8 cellular contexts compared by ENCODE assay signal in genomic region chr5:76601470-76601869, GRCh38. TPM values are rescaled to one million over a fixed set of nuclear protein-coding genes. Genes with fewer than 3 reads are reported as not detected.
DNase-seq lines count a peak whose midpoint lies in the region; ATAC-seq and TF ChIP-seq lines count a peak whose summit lies in the region.

No MANE protein-coding gene starts in this region.

- no peak overlapping the region for H3K4me3 Mint-ChIP-seq in activated CD4-positive, alpha-beta T cell treated with anti-CD3 and anti-CD28 coated beads, Interleukin-2, amount 10 ng/mL, durations not matched to agents 7 days and 5 days

- no peaks in the 10 kb centered on the region for H3K9me3 Mint-ChIP-seq in activated CD4-positive, alpha-beta T cell treated with anti-CD3 and anti-CD28 coated beads, Interleukin-2, amount 10 ng/mL, durations not matched to agents 7 days and 5 days

- CTCF ChIA-PET in activated CD4-positive, alpha-beta T cell treated with anti-CD3 and anti-CD28 coated beads, Interleukin-2, amount 10 ng/mL, durations not matched to agents 7 days and 5 days (lab: Charles Lee): interaction anchor here (0.7 to 4.2 kb wide), 5 partner anchors 10 to 173 kb away, joined by 3 to 25 read pairs (median 3); no protein-coding TSS in a partner anchor

- no peak overlapping the region for H3K27ac Mint-ChIP-seq in activated CD4-positive, alpha-beta T cell treated with anti-CD3 and anti-CD28 coated beads, Interleukin-2, amount 10 ng/mL, durations not matched to agents 7 days and 5 days

- in situ Hi-C loops in SK-MEL-5 (cut with HindIII; ENCODE audit: low pct_unique_long_range_greater_than_20kb, low sequenced_read_pairs): no loop called here

- peak; percentile 86 for TF ChIP-seq RAD21 in Ishikawa (IDR thresholded peaks at IDR 0.05; ENCODE audit: low read depth)

- ATAC-seq in HG02623 (IDR thresholded peaks at IDR 0.05; ENCODE audit: unreplicated experiment): no peak
- ATAC-seq in HG02678 (IDR thresholded peaks at IDR 0.05; ENCODE audit: unreplicated experiment): no peak

- DNase-seq in activated CD4-positive, alpha-beta T cell treated with anti-CD3 and anti-CD28 coated beads, Interleukin-2, amount 10 ng/mL, durations not matched to agents 7 days and 5 days: peak; percentile 46
- DNase-seq in activated CD4-positive, alpha-beta T cell treated with anti-CD3 and anti-CD28 coated beads for 1 hour: no peak
- peak; percentile 77 for DNase-seq in SK-MEL-5 (ENCODE audit: low read depth, low spot score)
- peak; percentile 64 to 73 for DNase-seq in erythroblast (lab: John Stamatoyannopoulos, UW)
- peak; percentile 29 for DNase-seq in mucosa of gallbladder (ENCODE audit: low spot score)

- no peak for TF ChIP-seq POLR2A in erythroblast (IDR thresholded peaks at IDR 0.05; ENCODE audit: low read length)

- H3K36me3 Mint-ChIP-seq in activated CD4-positive, alpha-beta T cell treated with anti-CD3 and anti-CD28 coated beads, Interleukin-2, amount 10 ng/mL, durations not matched to agents 7 days and 5 days (ENCODE audit: low read depth): peaks cover 55% of the 10 kb centered on the region

- no peak for TF ChIP-seq EP300 in Ishikawa (IDR thresholded peaks at IDR 0.05; ENCODE audit: borderline replicate concordance)

- POLR2A ChIA-PET in activated CD4-positive, alpha-beta T cell treated with anti-CD3 and anti-CD28 coated beads, Interleukin-2, amount 10 ng/mL, durations not matched to agents 7 days and 5 days (lab: Charles Lee): no interaction called here

- H3K4me1 Mint-ChIP-seq in activated CD4-positive, alpha-beta T cell treated with anti-CD3 and anti-CD28 coated beads, Interleukin-2, amount 10 ng/mL, durations not matched to agents 7 days and 5 days: peaks cover 13% of the 10 kb centered on the region

- H3K27me3 Mint-ChIP-seq in activated CD4-positive, alpha-beta T cell treated with anti-CD3 and anti-CD28 coated beads, Interleukin-2, amount 10 ng/mL, durations not matched to agents 7 days and 5 days: no peaks in the 10 kb centered on the region

TF ChIP-seq in Ishikawa, 13 proteins besides CTCF, POLR2A, EP300 and RAD21:
- TF ChIP-seq TCF12 (IDR thresholded peaks at IDR 0.05; ENCODE audit: low read depth) (no peak), TEAD4 (IDR thresholded peaks at IDR 0.05) (no peak), NFIC (IDR thresholded peaks at IDR 0.05) (no peak), REST (IDR thresholded peaks at IDR 0.05; ENCODE audit: low read depth) (no peak), TAF1 (IDR thresholded peaks at IDR 0.05; ENCODE audit: low read depth) (no peak), YY1 (IDR thresholded peaks at IDR 0.05; ENCODE audit: low read depth) (no peak)
TF ChIP-seq in Ishikawa: peak in this region for 0.

RNA-seq across cellular contexts. Expression of gene F2RL2, which starts 21.7 kb away (rescaled TPM):
- not detected for total RNA-seq in activated CD4-positive, alpha-beta T cell treated with anti-CD3 and anti-CD28 coated beads, Interleukin-2, amount 10 ng/mL, durations not matched to agents 7 days and 5 days
- total RNA-seq in SK-MEL-5 (2014; rRNA removed; shearing (Covaris generic)): 0.05 TPM in 1 of 2 replicates, not detected in the other
- 0.27 TPM in 1 of 2 replicates, not detected in the other for polyA plus RNA-seq in SK-MEL-5 (2015; cell fraction: cytosol; rRNA removed)
- polyA plus RNA-seq in SK-MEL-5 (2015; cell fraction: nucleus; rRNA removed): not detected in 2 replicates
- total RNA-seq in mucosa of gallbladder: 1.9 TPM
